13 cellular contexts compared by ENCODE assay signal in genomic region chr12:5456025-5456424, GRCh38. TPM values are rescaled to one million over a fixed set of nuclear protein-coding genes. Genes with fewer than 3 reads are reported as not detected.
"Had no signal": no experiment of that assay in that cellular context is flagged by ENCODE, and none has a peak within 500 bp of the region (broad histone marks: within the 10 kb centered on the region; RNA-seq: fewer than 3 reads in every experiment).

No MANE protein-coding gene starts in this region.

- H2AFZ ChIP-seq: parathyroid adenoma had no signal

- H3K4me1 ChIP-seq: parathyroid adenoma, testis had no signal

- H3K27ac ChIP-seq: parathyroid adenoma, testis had no signal

- ATAC-seq: activated CD8-positive, alpha-beta memory T cell treated with anti-CD3 and anti-CD28 coated beads, Interleukin-2, amount 10 ng/mL, durations not matched to agents 7 days and 5 days had no signal

- H3K9me3 ChIP-seq: heart right ventricle, testis had no signal

- H3K36me3 ChIP-seq: heart right ventricle had no signal

- H3K9ac ChIP-seq: parathyroid adenoma had no signal

- H3K79me2 ChIP-seq: parathyroid adenoma had no signal

- H3K27me3 ChIP-seq: testis had no signal

- H3K4me3 ChIP-seq: testis had no signal

- DNase-seq: activated CD4-positive, alpha-beta T cell treated with anti-CD3 and anti-CD28 coated beads, Interleukin-2, amount 50 U/mL, for 48 hours; activated CD8-positive, alpha-beta memory T cell treated with anti-CD3 and anti-CD28 coated beads, Interleukin-2, amount 10 ng/mL, durations not matched to agents 7 days and 5 days; activated effector memory CD4-positive, alpha-beta T cell treated with Interleukin-2 at 50 U/mL for 16 hours; activated T-cell treated with anti-CD3 and anti-CD28 coated beads, Interleukin-2, amount 50 U/mL, for 24 hours; heart right ventricle; islet precursor cell; left ventricle myocardium superior; midbrain; stimulated activated CD4-positive, alpha-beta T cell treated with anti-CD3 and anti-CD28 coated beads, Interleukin-15, amount 100 ng/mL, for 24 hours; stimulated activated CD4-positive, alpha-beta T cell treated with anti-CD3 and anti-CD28 coated beads, Interleukin-4, amount 100 ng/mL, for 24 hours; testis had no signal

RNA-seq across cellular contexts. Expression of gene NTF3, which starts 24.1 kb away (rescaled TPM):
- total RNA-seq: activated CD8-positive, alpha-beta memory T cell treated with anti-CD3 and anti-CD28 coated beads, Interleukin-2, amount 10 ng/mL, durations not matched to agents 7 days and 5 days; T-helper 2 cell treated with Interferon-gamma antibody and Interleukin-4, amounts not matched to agents 100 ng/mL and 5 ng/mL, for 36 hours had no signal
